21 cellular contexts compared by ENCODE assay signal in the genomic region with DNA sequence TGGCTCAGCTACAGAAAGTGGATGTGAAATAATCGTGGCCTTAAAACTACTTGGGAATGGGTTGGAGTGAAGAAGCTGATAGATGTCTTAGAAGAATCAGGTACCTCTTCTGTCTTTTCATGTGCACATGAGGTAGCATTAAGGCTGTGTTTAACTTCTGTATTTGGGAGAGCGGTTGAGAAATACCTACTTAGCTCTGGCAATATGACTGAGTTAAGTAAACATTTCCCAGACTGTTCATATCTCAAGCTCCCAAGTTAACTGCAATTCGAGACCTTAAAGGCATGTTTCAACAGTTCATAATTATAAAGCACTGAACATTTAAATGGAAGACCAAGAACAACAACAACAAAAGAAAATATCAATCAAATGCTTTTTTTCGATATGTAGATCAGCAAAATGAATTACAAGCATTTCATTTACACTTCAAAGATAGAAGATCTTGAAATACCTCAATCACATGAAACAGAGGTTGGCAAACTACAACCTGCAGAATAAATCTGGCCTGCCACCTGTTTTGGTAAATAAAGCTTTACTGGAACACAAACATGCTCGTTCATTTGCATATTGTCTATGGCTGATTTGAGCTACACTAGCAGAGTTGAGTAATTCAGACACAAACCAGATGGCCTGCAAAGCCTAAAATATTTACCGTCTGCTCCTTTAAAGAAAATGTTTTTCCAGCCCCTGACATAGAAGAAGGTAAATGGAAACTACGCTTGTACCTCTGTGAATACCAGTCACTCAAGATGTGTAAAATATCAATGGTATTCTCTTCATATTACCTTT.
DNase-seq lines count a peak whose midpoint lies in the region; ATAC-seq and TF ChIP-seq lines count a peak whose summit lies in the region.
"Had no signal": no experiment of that assay in that cellular context is flagged by ENCODE, and none has a peak within 500 bp of the region (broad histone marks: within the 10 kb centered on the region; RNA-seq: fewer than 3 reads in every experiment).

No MANE protein-coding gene starts in this region.

- no peaks in the 10 kb centered on the region for H3K36me3 ChIP-seq in body of pancreas (replicated peaks in 1 of 2; ENCODE audit: insufficient read depth in 1 of 2, low read depth in 2 of 2)
- H3K36me3 ChIP-seq in gastroesophageal sphincter = no peaks in the 10 kb centered on the region
- H3K36me3 ChIP-seq in sigmoid colon = no peaks in the 10 kb centered on the region
- H3K36me3 ChIP-seq: breast epithelium had no signal

- intact Hi-C loops in body of pancreas (cut with DNase I) (no loop called here), sigmoid colon (cut with DNase I) (loop anchor here (2.0 to 10.0 kb wide), 5 partner anchors 87 to 631 kb away; partner anchors contain the start of gene GLI3)

- WGBS in body of pancreas, 2 donors = 32 to 36% methylated on average over 7 of the region's 7 CpGs
- WGBS in gastroesophageal sphincter (ENCODE audit: low coverage in 1 of 2), 2 donors = 20% methylated on average over 7 of the region's 7 CpGs
- 44 to 56% methylated on average over 7 of the region's 7 CpGs for WGBS in sigmoid colon, 2 donors

- ATAC-seq in body of pancreas (peak; percentile 66), gastroesophageal sphincter (peak; percentile 72), HG03571 (IDR thresholded peaks at IDR 0.05; ENCODE audit: unreplicated experiment) (no peak)
- ATAC-seq: naive thymus-derived CD8-positive, alpha-beta T cell had no signal

- TF ChIP-seq EP300 in gastroesophageal sphincter (IDR thresholded peaks at IDR 0.05) (no peak), sigmoid colon (IDR thresholded peaks at IDR 0.05) (no peak)

- H3K27ac ChIP-seq in body of pancreas (no peak overlapping the region), gastroesophageal sphincter (peak overlapping the region in 3 of 4 donors; percentile 33 to 45 (median 37)), sigmoid colon (peak overlapping the region in 3 of 4 donors; percentile 53 to 74 (median 68))

- H3K27me3 ChIP-seq in body of pancreas (no peaks in the 10 kb centered on the region), gastroesophageal sphincter (no peaks in the 10 kb centered on the region), sigmoid colon (no peaks in the 10 kb centered on the region)
- H3K27me3 ChIP-seq: breast epithelium had no signal

- H3K4me3 ChIP-seq in body of pancreas (no peak overlapping the region), gastroesophageal sphincter (no peak overlapping the region), sigmoid colon (no peak overlapping the region)
- H3K4me3 ChIP-seq: breast epithelium had no signal

- TF ChIP-seq POLR2A in body of pancreas (IDR thresholded peaks at IDR 0.05) (no peak), gastroesophageal sphincter (IDR thresholded peaks at IDR 0.05) (no peak), sigmoid colon (IDR thresholded peaks at IDR 0.05) (no peak)

- H3K9me3 ChIP-seq in body of pancreas (no peaks in the 10 kb centered on the region), gastroesophageal sphincter (peaks cover 0 to 5% (median 0%) of the 10 kb centered on the region in 3 donors), sigmoid colon (no peaks in the 10 kb centered on the region)

- DNase-seq in H4 (ENCODE audit: low spot score) (peak; percentile 77), body of pancreas (no peak), sigmoid colon (no peak), EL (no peak), AML-193 (lab: John Stamatoyannopoulos, UW) (no peak)
- no peak for DNase-seq in stimulated activated CD4-positive, alpha-beta T cell treated with anti-CD3 and anti-CD28 coated beads, Interleukin-4, amount 100 ng/mL, for 24 hours
- DNase-seq: ACHN; activated CD4-positive, alpha-beta T cell treated with anti-CD3 and anti-CD28 coated beads for 1 hour; activated naive CD8-positive, alpha-beta T cell treated with anti-CD3 and anti-CD28 coated beads for 36 hours; CD8-positive, alpha-beta memory T cell; dermis blood vessel endothelial cell; KG1; naive thymus-derived CD8-positive, alpha-beta T cell; NCI-H1092; NCI-H526; posterior cingulate gyrus; stimulated activated CD4-positive, alpha-beta T cell treated with anti-CD3 and anti-CD28 coated beads, Interleukin-4, amount 100 ng/mL, for 4 hours; substantia nigra had no signal

- TF ChIP-seq CTCF in body of pancreas (IDR thresholded peaks at IDR 0.05) (no peak), gastroesophageal sphincter (IDR thresholded peaks at IDR 0.05) (no peak), sigmoid colon (IDR thresholded peaks at IDR 0.05) (no peak)

- H3K4me1 ChIP-seq in body of pancreas = peaks cover 9% of the 10 kb centered on the region
- H3K4me1 ChIP-seq in gastroesophageal sphincter = peaks cover 20 to 55% (median 20%) of the 10 kb centered on the region in 3 donors
- H3K4me1 ChIP-seq in sigmoid colon = peaks cover 0 to 58% (median 45%) of the 10 kb centered on the region in 4 donors

Comparison
In these comparisons a context has a peak if more than half of its experiments do, and no peak if none do; other contexts are left out.
1. H3K27ac ChIP-seq: peak in gastroesophageal sphincter (3 of 4) and sigmoid colon (3 of 4); none in body of pancreas (0 of 4).